6 cellular contexts compared by ENCODE assay signal in the genomic region with DNA sequence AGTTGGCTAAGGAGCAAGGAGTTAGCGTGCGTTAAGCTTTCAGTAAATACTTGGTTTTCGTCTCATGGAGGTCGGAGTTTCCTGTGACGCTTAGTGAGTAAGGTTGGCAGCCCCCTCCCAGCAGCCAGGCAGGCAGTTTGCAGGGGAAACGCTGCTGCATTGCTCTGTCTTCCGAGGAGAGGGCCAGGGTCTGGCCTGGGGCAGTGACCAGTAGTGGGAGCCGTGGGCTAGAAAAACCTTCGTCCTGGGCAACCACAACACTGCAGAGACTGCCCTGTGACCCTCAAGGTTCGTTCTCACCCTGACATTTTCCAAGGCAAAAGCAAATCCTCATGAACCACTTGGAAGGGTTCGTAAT. TPM values are rescaled to one million over a fixed set of nuclear protein-coding genes. Genes with fewer than 3 reads are reported as not detected.
DNase-seq lines count a peak whose midpoint lies in the region; ATAC-seq and TF ChIP-seq lines count a peak whose summit lies in the region.

No MANE protein-coding gene starts in this region.

- no peak overlapping the region for H2AFZ ChIP-seq in H9 (ENCODE audit: low read length)

- peak overlapping the region; percentile 88 to 96 for H3K4me3 Mint-ChIP-seq in H9
- peak overlapping the region; percentile 97 for H3K4me3 Mint-ChIP-seq in activated CD4-positive, alpha-beta memory T cell treated with anti-CD3 and anti-CD28 coated beads for 36 hours

- no peak overlapping the region for H3K18ac ChIP-seq in H9 (ENCODE audit: insufficient read length, low read depth, low read length)

- ATAC-seq in HG03442 (IDR thresholded peaks at IDR 0.05; ENCODE audit: unreplicated experiment) (no peak), GM18870 (IDR thresholded peaks at IDR 0.05; ENCODE audit: unreplicated experiment) (no peak)

- intact Hi-C loops in activated CD4-positive, alpha-beta memory T cell treated with anti-CD3 and anti-CD28 coated beads for 36 hours (cut with micrococcal nuclease), result loop anchor here (1.0 to 5.0 kb wide), 6 partner anchors 41 to 414 kb away; a partner anchor contains a TSS

- TF ChIP-seq RAD21 in liver (IDR thresholded peaks at IDR 0.05), result no peak

- H2BK15ac ChIP-seq in H9 (ENCODE audit: low read depth, low read length), result no peak overlapping the region

- H2AK5ac ChIP-seq in H9 (ENCODE audit: insufficient read length, low read length), result no peak overlapping the region

- H2BK12ac ChIP-seq in H9 (ENCODE audit: insufficient read length, low read depth, low read length), result no peak overlapping the region

- H3K36me3 ChIP-seq in liver (ENCODE audit: control insufficient read depth in 4 of 4, insufficient read depth in 3 of 4, low read depth in 1 of 4, low read length in 3 of 4), result no peaks in the 10 kb centered on the region

- H3K4me2 ChIP-seq in H9 (ENCODE audit: insufficient read depth, insufficient read length, low read length), result peak overlapping the region; percentile 72

- no peaks in the 10 kb centered on the region for H3K9me3 ChIP-seq in H9 (ENCODE audit: control insufficient read depth, low read depth, low read length)
- H3K9me3 ChIP-seq in liver (ENCODE audit: control insufficient read depth in 4 of 4, low read length in 3 of 4), result no peaks in the 10 kb centered on the region

- no peak overlapping the region for H3K14ac ChIP-seq in H9 (ENCODE audit: insufficient read depth, low read length)

- H3K36me3 Mint-ChIP-seq in H9 (ENCODE audit: insufficient read depth in 1 of 3, low read depth in 3 of 3), result no peaks in the 10 kb centered on the region; a peak in 1 of 7 replicates
- H3K36me3 Mint-ChIP-seq in activated CD4-positive, alpha-beta memory T cell treated with anti-CD3 and anti-CD28 coated beads for 36 hours, result peaks cover 4% of the 10 kb centered on the region

- CTCF ChIA-PET in activated CD4-positive, alpha-beta memory T cell treated with anti-CD3 and anti-CD28 coated beads for 36 hours (lab: Charles Lee), result interaction anchor here (0.9 to 3.5 kb wide), 5 partner anchors 11 to 190 kb away, joined by 4 to 15 read pairs (median 6); a partner anchor contains a TSS

- H3K56ac ChIP-seq in H9 (ENCODE audit: insufficient read length, low read depth, low read length), result no peak overlapping the region

- H3K4me1 Mint-ChIP-seq in H9, result peaks cover 16% of the 10 kb centered on the region in 2 experiments
- peaks cover 42% of the 10 kb centered on the region for H3K4me1 Mint-ChIP-seq in activated CD4-positive, alpha-beta memory T cell treated with anti-CD3 and anti-CD28 coated beads for 36 hours (ENCODE audit: low read depth)

- no peak overlapping the region for H3T11ph ChIP-seq in H9 (ENCODE audit: low read length)

- no peaks in the 10 kb centered on the region; the same call in 1 of the 2 replicates for H3K27me3 Mint-ChIP-seq in H9 (ENCODE audit: low read depth)
- no peaks in the 10 kb centered on the region for H3K27me3 Mint-ChIP-seq in activated CD4-positive, alpha-beta memory T cell treated with anti-CD3 and anti-CD28 coated beads for 36 hours

- WGBS in H9 (ENCODE audit: extremely low coverage, insufficient read length, low lambda C conversion rate), result no CpG with 5 or more reads among the region's 11 CpGs
- 4% methylated on average over 11 of the region's 11 CpGs for WGBS in liver

- peaks cover 19% of the 10 kb centered on the region; the same call in 1 of the 2 replicates for H3K79me2 ChIP-seq in H9 (ENCODE audit: insufficient read depth, low read length)

- H3K27me3 ChIP-seq in H9 (ENCODE audit: insufficient read depth, low read length) (no peaks in the 10 kb centered on the region), liver (ENCODE audit: control insufficient read depth in 4 of 4, insufficient read depth in 4 of 4, low read length in 3 of 4) (no peaks in the 10 kb centered on the region)

- H3K9ac ChIP-seq in H9 (ENCODE audit: extremely low read depth, insufficient read length, low read length), result peak overlapping the region; percentile 27
- peak overlapping the region; percentile 44 to 83 for H3K9ac ChIP-seq in liver (ENCODE audit: low read depth in 1 of 2, low read length in 2 of 2)

- no peak overlapping the region for H2BK120ac ChIP-seq in H9 (ENCODE audit: low read depth, low read length, poor library complexity, severe bottlenecking)

- H3K4me3 ChIP-seq in liver (ENCODE audit: low read depth in 1 of 3, low read length in 3 of 3), result peak overlapping the region; percentile 88 to 95 (median 92)

- no peaks in the 10 kb centered on the region for H3K9me3 Mint-ChIP-seq in H9
- H3K9me3 Mint-ChIP-seq in activated CD4-positive, alpha-beta memory T cell treated with anti-CD3 and anti-CD28 coated beads for 36 hours, result no peaks in the 10 kb centered on the region

- no peak overlapping the region for H3K4ac ChIP-seq in H9 (ENCODE audit: low read depth, low read length)

- H3K27ac Mint-ChIP-seq in H9, result peak overlapping the region; percentile 72 to 90 (median 81); a peak in 5 of 7 replicates
- H3K27ac Mint-ChIP-seq in activated CD4-positive, alpha-beta memory T cell treated with anti-CD3 and anti-CD28 coated beads for 36 hours, result peak overlapping the region; percentile 80

- peaks cover 4% of the 10 kb centered on the region; the same call in 1 of the 2 replicates for H3K4me1 ChIP-seq in H9 (ENCODE audit: insufficient read depth, low read length)
- H3K4me1 ChIP-seq in liver (ENCODE audit: control insufficient read depth in 4 of 4, insufficient read depth in 4 of 4, low read length in 3 of 4), result peaks cover 5 to 37% (median 31%) of the 10 kb centered on the region in 4 donors

- H4K5ac ChIP-seq in H9 (ENCODE audit: insufficient read length, low read depth, low read length), result no peak overlapping the region

- POLR2A ChIA-PET in activated CD4-positive, alpha-beta memory T cell treated with anti-CD3 and anti-CD28 coated beads for 36 hours (lab: Charles Lee), result interaction anchor here (0.7 to 2.0 kb wide), 6 partner anchors 9 to 358 kb away, joined by 3 to 10 read pairs (median 4); a partner anchor contains a TSS

- peaks cover 2% of the 10 kb centered on the region for H4K20me1 ChIP-seq in H9 (ENCODE audit: control insufficient read depth, insufficient read depth, insufficient read length)

- no peak overlapping the region for H2BK20ac ChIP-seq in H9 (ENCODE audit: low read depth, low read length, poor library complexity, severe bottlenecking)

- H3K27ac ChIP-seq in H9 (ENCODE audit: insufficient read length, low read depth, low read length) (no peak overlapping the region), liver (ENCODE audit: low read depth in 1 of 2, low read length in 2 of 2) (peak overlapping the region; percentile 55 to 89)

- no peak overlapping the region for H3K23ac ChIP-seq in H9 (ENCODE audit: insufficient read length, low read depth, low read length)

- H4K8ac ChIP-seq in H9 (replicated peaks; ENCODE audit: insufficient read length, low read depth, low read length), result no peak overlapping the region

- H3K79me1 ChIP-seq in H9 (ENCODE audit: insufficient read depth, low read depth, low read length, poor library complexity, severe bottlenecking), result peaks cover 12% of the 10 kb centered on the region

- peaks cover 18% of the 10 kb centered on the region for H3K23me2 ChIP-seq in H9 (ENCODE audit: insufficient read length, low read depth, low read length, poor library complexity, severe bottlenecking)

- DNase-seq in H9, result peak; percentile 38
- DNase-seq in activated CD4-positive, alpha-beta memory T cell treated with anti-CD3 and anti-CD28 coated beads for 36 hours, result no peak
- no peak for DNase-seq in stimulated activated CD4-positive, alpha-beta T cell treated with anti-CD3 and anti-CD28 coated beads, Interleukin-4, amount 100 ng/mL, for 1 hour

- TF ChIP-seq CTCF in H9 (conservative IDR thresholded peaks at IDR 0.05) (no peak), liver (IDR thresholded peaks at IDR 0.05; ENCODE audit: low read depth, low read length, missing input control) (no peak)

- no peak overlapping the region for H2BK5ac ChIP-seq in H9 (ENCODE audit: insufficient read length, low read length)

- no peak overlapping the region for H4K91ac ChIP-seq in H9 (ENCODE audit: insufficient read length, low read depth, low read length)

TF ChIP-seq in liver, 16 proteins besides CTCF, POLR2A, EP300 and RAD21 (continues in another document):
- no peak for TF ChIP-seq NR2F2 (IDR thresholded peaks at IDR 0.05)
- no peak for TF ChIP-seq YY1 (IDR thresholded peaks at IDR 0.05)
- TF ChIP-seq SP1 (IDR thresholded peaks at IDR 0.05), result no peak
- TF ChIP-seq RXRA (IDR thresholded peaks at IDR 0.05), result no peak
- TF ChIP-seq HNF4A (conservative IDR thresholded peaks at IDR 0.05), result no peak
- TF ChIP-seq, protein P1, sequence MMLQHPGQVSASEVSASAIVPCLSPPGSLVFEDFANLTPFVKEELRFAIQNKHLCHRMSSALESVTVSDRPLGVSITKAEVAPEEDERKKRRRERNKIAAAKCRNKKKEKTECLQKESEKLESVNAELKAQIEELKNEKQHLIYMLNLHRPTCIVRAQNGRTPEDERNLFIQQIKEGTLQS (IDR thresholded peaks at IDR 0.05), result no peak
- TF ChIP-seq JUND (IDR thresholded peaks at IDR 0.05), result no peak
- TF ChIP-seq FOXA1 (IDR thresholded peaks at IDR 0.05), result no peak
- TF ChIP-seq FOXA2 (IDR thresholded peaks at IDR 0.05), result no peak

RNA-seq across cellular contexts. Expression of a gene that starts 0.4 kb away (rescaled TPM):
- total RNA-seq in H9 (2021) (6.4 and 6.8 TPM in 2 replicates), liver (10 to 100 TPM; 18.6 to 26.0 TPM)
- total RNA-seq in activated CD4-positive, alpha-beta memory T cell treated with anti-CD3 and anti-CD28 coated beads for 36 hours, result 10 to 100 TPM; 13.8 to 15.8 TPM
- 10 to 100 TPM; 25.0 to 26.3 TPM for polyA plus RNA-seq in liver

RNA-seq across cellular contexts. Expression of a gene that starts 0.6 kb away (rescaled TPM):
- total RNA-seq in H9 (2021) (80.7 and 82.5 TPM in 2 replicates), liver (10 to 100 TPM; 43.7 to 69.7 TPM)
- total RNA-seq in activated CD4-positive, alpha-beta memory T cell treated with anti-CD3 and anti-CD28 coated beads for 36 hours, result 100 to 1,000 TPM in 1 of 2 experiments, 10 to 100 TPM in 1; 97.0 to 101 TPM
- 10 to 100 TPM; 27.4 to 50.3 TPM for polyA plus RNA-seq in liver

RNA-seq across cellular contexts. Expression of a gene that starts 40.7 kb away (rescaled TPM):
- total RNA-seq in H9 (2021) (11.4 and 12.4 TPM in 2 replicates), liver (1 to 10 TPM; 2.4 to 8.8 TPM)
- total RNA-seq in activated CD4-positive, alpha-beta memory T cell treated with anti-CD3 and anti-CD28 coated beads for 36 hours, result 10 to 100 TPM; 11.1 to 11.4 TPM
- polyA plus RNA-seq in liver, result 1 to 10 TPM; 1.5 to 4.8 TPM

RNA-seq across cellular contexts. Expression of a gene that starts 54.2 kb away (rescaled TPM):
- total RNA-seq in H9 (2021) (9.4 and 14.5 TPM in 2 replicates), liver (1 to 10 TPM; 3.8 to 4.5 TPM)
- total RNA-seq in activated CD4-positive, alpha-beta memory T cell treated with anti-CD3 and anti-CD28 coated beads for 36 hours, result 10 to 100 TPM in 1 of 2 experiments, 1 to 10 TPM in 1; 9.0 to 10.1 TPM
- polyA plus RNA-seq in liver, result 1 to 10 TPM; 3.0 to 3.8 TPM
